In the genomic region with DNA sequence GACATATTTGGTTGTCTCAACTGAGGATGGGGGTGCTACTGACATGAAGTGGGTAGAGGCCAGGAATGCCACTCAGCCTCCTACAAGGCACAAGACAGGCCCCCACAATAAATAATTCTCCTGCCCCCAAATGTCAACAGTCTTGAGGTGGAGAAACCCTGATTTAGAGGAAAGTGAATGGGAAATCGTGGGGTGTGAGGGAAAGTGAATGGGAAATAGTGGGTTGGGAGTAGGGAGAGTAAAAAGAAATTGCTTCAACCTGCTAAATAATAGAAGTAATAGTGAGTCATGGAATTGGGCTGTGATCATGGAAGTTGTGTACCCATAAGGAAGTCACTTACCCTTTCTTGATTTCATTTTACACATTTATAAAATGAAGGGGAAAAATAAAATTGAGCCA, we compare ENCODE assay signal across 37 cellular contexts. TPM values are rescaled to one million over a fixed set of nuclear protein-coding genes. Genes with fewer than 3 reads are reported as not detected.
"Had no signal": no experiment of that assay in that cellular context is flagged by ENCODE, and none has a peak within 500 bp of the region (broad histone marks: within the 10 kb centered on the region; RNA-seq: fewer than 3 reads in every experiment).

No MANE protein-coding gene starts in this region.

- H3K9me3 ChIP-seq: MG63 had no signal

- H3K4me3 ChIP-seq: MG63 had no signal

- H3K27me3 ChIP-seq: MG63 had no signal

- H3K36me3 ChIP-seq: MG63 had no signal

- DNase-seq: Karpas-422, Kasumi-1, MG63, MM.1S, MV-4-11, NCI-H1048, NCI-H1092, NCI-H1092 treated with DMSO at 0.1 percent for 48 hours, NCI-H1105, NCI-H1105 treated with DMSO at 0.1 percent for 48 hours, NCI-H1417, NCI-H1417 treated with DMSO at 0.1 percent for 48 hours, NCI-H1436, NCI-H1436 treated with DMSO at 0.1 percent for 48 hours, NCI-H146, NCI-H1694, NCI-H1694 treated with DMSO at 0.1 percent for 48 hours, NCI-H187, NCI-H187 treated with DMSO at 0.1 percent for 48 hours, NCI-H1930, NCI-H2029, NCI-H2029 treated with DMSO at 0.1 percent for 48 hours, NCI-H2081, NCI-H2081 treated with DMSO at 0.1 percent for 48 hours, NCI-H2107, NCI-H2171, NCI-H2171 treated with DMSO at 0.1 percent for 48 hours, NCI-H226, NCI-H345, NCI-H446, NCI-H446 treated with DMSO at 0.1 percent for 48 hours, NCI-H510A, NCI-H510A treated with DMSO at 0.1 percent for 48 hours, NCI-H524, NCI-H524 treated with DMSO at 0.1 percent for 48 hours had no signal

RNA-seq across cellular contexts. Expression of gene TMEM233, which starts 16.7 kb away (rescaled TPM):
- total RNA-seq: M059J, MCF 10A had no signal
